8 cellular contexts compared by ENCODE assay signal in genomic region chr6:26197736-26198625, GRCh38.
A peak's percentile ranks its signal among the peaks of the same experiment; 100 is the strongest.
DNase-seq lines count a peak whose midpoint lies in the region; ATAC-seq lines count a peak whose summit lies in the region.

No MANE protein-coding gene starts in this region.

- peak overlapping the region; percentile 94 for H3K27ac ChIP-seq in HUES64 (ENCODE audit: low read depth, low read length)
- peak overlapping the region; percentile 80 for H3K27ac ChIP-seq in effector memory CD4-positive, alpha-beta T cell (ENCODE audit: insufficient read depth, low read length, poor library complexity, severe bottlenecking)

- H3K9me3 Mint-ChIP-seq in T-helper 1 cell treated with Interleukin-12 subunit alpha and Interleukin-12 subunit beta and Interleukin-4 antibody, amounts not matched to agents 30 μg/mL and 1 μg/mL, for 36 hours, result no peaks in the 10 kb centered on the region
- no peaks in the 10 kb centered on the region for H3K9me3 Mint-ChIP-seq in naive thymus-derived CD8-positive, alpha-beta T cell

- peaks cover 11% of the 10 kb centered on the region for H3K36me3 Mint-ChIP-seq in T-helper 1 cell treated with Interleukin-12 subunit alpha and Interleukin-12 subunit beta and Interleukin-4 antibody, amounts not matched to agents 30 μg/mL and 1 μg/mL, for 36 hours (ENCODE audit: low read depth)
- no peaks in the 10 kb centered on the region for H3K36me3 Mint-ChIP-seq in naive thymus-derived CD8-positive, alpha-beta T cell

- H3K27ac Mint-ChIP-seq in T-helper 1 cell treated with Interleukin-12 subunit alpha and Interleukin-12 subunit beta and Interleukin-4 antibody, amounts not matched to agents 30 μg/mL and 1 μg/mL, for 36 hours, result peak overlapping the region; percentile 97
- peak overlapping the region; percentile 94 to 99 (median 98) for H3K27ac Mint-ChIP-seq in naive thymus-derived CD8-positive, alpha-beta T cell

- POLR2A ChIA-PET in naive thymus-derived CD8-positive, alpha-beta T cell (lab: Charles Lee), result interaction anchor here (0.7 to 17.3 kb wide), 48 partner anchors 8 to 1695 kb away, joined by 3 to 616 read pairs (median 10); a partner anchor contains a TSS

- peaks cover 19% of the 10 kb centered on the region for H3K4me1 ChIP-seq in HUES64 (ENCODE audit: insufficient read depth, low read length)
- peaks cover 17% of the 10 kb centered on the region for H3K4me1 ChIP-seq in effector memory CD4-positive, alpha-beta T cell (ENCODE audit: control insufficient read depth, insufficient read depth, low read length, poor library complexity, severe bottlenecking)

- H3K9me3 ChIP-seq in HUES64 (ENCODE audit: insufficient read depth, low read depth, low read length), result no peaks in the 10 kb centered on the region
- no peaks in the 10 kb centered on the region for H3K9me3 ChIP-seq in effector memory CD4-positive, alpha-beta T cell (ENCODE audit: control insufficient read depth, low read length)

- peak overlapping the region; percentile 95 for H3K9ac ChIP-seq in HUES64 (ENCODE audit: low read depth, low read length)

- peak overlapping the region; percentile 96 for H3K4me3 Mint-ChIP-seq in T-helper 1 cell treated with Interleukin-12 subunit alpha and Interleukin-12 subunit beta and Interleukin-4 antibody, amounts not matched to agents 30 μg/mL and 1 μg/mL, for 36 hours
- peak overlapping the region; percentile 88 to 99 (median 96) for H3K4me3 Mint-ChIP-seq in naive thymus-derived CD8-positive, alpha-beta T cell

- under 1% methylated on average over 22 of the region's 23 CpGs for WGBS in HUES64

- no peaks in the 10 kb centered on the region for H3K27me3 Mint-ChIP-seq in T-helper 1 cell treated with Interleukin-12 subunit alpha and Interleukin-12 subunit beta and Interleukin-4 antibody, amounts not matched to agents 30 μg/mL and 1 μg/mL, for 36 hours (ENCODE audit: low read depth)
- H3K27me3 Mint-ChIP-seq in naive thymus-derived CD8-positive, alpha-beta T cell, result no peaks in the 10 kb centered on the region

- H3K4me1 Mint-ChIP-seq in T-helper 1 cell treated with Interleukin-12 subunit alpha and Interleukin-12 subunit beta and Interleukin-4 antibody, amounts not matched to agents 30 μg/mL and 1 μg/mL, for 36 hours (ENCODE audit: low read depth), result peaks cover 46% of the 10 kb centered on the region
- H3K4me1 Mint-ChIP-seq in naive thymus-derived CD8-positive, alpha-beta T cell, result peaks cover 25 to 47% (median 42%) of the 10 kb centered on the region in 4 donors

- DNase-seq in DMS114 treated with DMSO at 0.1 percent for 48 hours (lab: John Stamatoyannopoulos, UW; ENCODE audit: unreplicated experiment) (peak; percentile 78), GF-D8 (lab: John Stamatoyannopoulos, UW) (no peak), hippocampal formation (lab: John Stamatoyannopoulos, UW) (no peak), D341Med (ENCODE audit: low spot score) (no peak)
- DNase-seq in effector memory CD4-positive, alpha-beta T cell, result no peak
- peak in 7 of 10 donors; percentile 25 to 74 (median 50) for DNase-seq in naive thymus-derived CD8-positive, alpha-beta T cell

- no peaks in the 10 kb centered on the region for H3K27me3 ChIP-seq in HUES64 (ENCODE audit: insufficient read depth, low read length)
- H3K27me3 ChIP-seq in effector memory CD4-positive, alpha-beta T cell (replicated peaks; ENCODE audit: control insufficient read depth, insufficient read depth, low read length, poor library complexity, severe bottlenecking), result no peaks in the 10 kb centered on the region

- no peaks in the 10 kb centered on the region; the same call in 1 of the 2 replicates for H3K36me3 ChIP-seq in HUES64 (ENCODE audit: insufficient read depth, low read length)
- H3K36me3 ChIP-seq in effector memory CD4-positive, alpha-beta T cell (ENCODE audit: control insufficient read depth, insufficient read depth, low read length), result no peaks in the 10 kb centered on the region

- no peak for ATAC-seq in naive thymus-derived CD8-positive, alpha-beta T cell

- peak overlapping the region; percentile 72 for H3K4me3 ChIP-seq in HUES64 (ENCODE audit: low read length)
- H3K4me3 ChIP-seq in effector memory CD4-positive, alpha-beta T cell (ENCODE audit: insufficient read depth, low read depth, low read length, poor library complexity, severe bottlenecking), result peak overlapping the region; percentile 69

Comparison
In these comparisons a context has a peak if more than half of its experiments do, and no peak if none do; other contexts are left out.
1. DNase-seq: peak in DMS114 treated with DMSO at 0.1 percent for 48 hours (single experiment) and naive thymus-derived CD8-positive, alpha-beta T cell (7 of 10); none in effector memory CD4-positive, alpha-beta T cell (0 of 3), GF-D8 (single experiment), hippocampal formation (0 of 2) and D341Med (single experiment).